ENCODE assay signal across 19 cellular contexts in genomic region chr11:112558691-112559090, GRCh38.
"Had no signal": no experiment of that assay in that cellular context is flagged by ENCODE, and none has a peak within 500 bp of the region (broad histone marks: within the 10 kb centered on the region; RNA-seq: fewer than 3 reads in every experiment).

No MANE protein-coding gene starts in this region.

- H3K27ac ChIP-seq: epithelial cell of prostate, hepatocyte, left ventricle myocardium inferior, parathyroid adenoma, thyroid gland, uterus had no signal

- H3K27me3 ChIP-seq: hepatocyte, thyroid gland, uterus had no signal

- H3K4me1 ChIP-seq: parathyroid adenoma, thyroid gland, uterus had no signal

- H3K4me3 ChIP-seq: hepatocyte, left ventricle myocardium inferior, mucosa of descending colon, thyroid gland, uterus had no signal

- DNase-seq: activated CD4-positive, alpha-beta memory T cell treated with anti-CD3 and anti-CD28 coated beads for 36 hours; activated CD4-positive, alpha-beta T cell treated with anti-CD3 and anti-CD28 coated beads for 36 hours; activated CD8-positive, alpha-beta memory T cell treated with anti-CD3 and anti-CD28 coated beads, Interleukin-2, amount 10 ng/mL, durations not matched to agents 7 days and 5 days; activated naive CD4-positive, alpha-beta T cell treated with anti-CD3 and anti-CD28 coated beads, Interleukin-2, amount 10 ng/mL, durations not matched to agents 7 days and 5 days; activated T-cell treated with anti-CD3 and anti-CD28 coated beads, Interleukin-2, amount 50 U/mL, for 1 hour; cerebellar nuclear complex; dermis blood vessel endothelial cell; effector memory CD8-positive, alpha-beta T cell; left ventricle myocardium inferior; mucosa of descending colon; naive thymus-derived CD4-positive, alpha-beta T cell; stimulated activated CD4-positive, alpha-beta T cell treated with anti-CD3 and anti-CD28 coated beads, Interleukin-2, amount 100 ng/mL, for 48 hours; stimulated activated naive B cell treated with anti-CD40 and anti-IgM and Interleukin-4, amounts not matched to agents 10 μg/mL and 1 μg/mL and 100 μg/mL, for 72 hours; T-helper 2 cell; thyroid gland; uterus had no signal

- H3K9me3 ChIP-seq: left ventricle myocardium inferior, mucosa of descending colon, thyroid gland, uterus had no signal

- H3K36me3 ChIP-seq: left ventricle myocardium inferior, thyroid gland, uterus had no signal

- ATAC-seq: activated CD4-positive, alpha-beta T cell treated with anti-CD3 and anti-CD28 coated beads for 36 hours; activated CD8-positive, alpha-beta memory T cell treated with anti-CD3 and anti-CD28 coated beads, Interleukin-2, amount 10 ng/mL, durations not matched to agents 7 days and 5 days; effector memory CD8-positive, alpha-beta T cell; mucosa of descending colon; naive thymus-derived CD4-positive, alpha-beta T cell; stimulated activated naive B cell treated with anti-CD40 and anti-IgM and Interleukin-4, amounts not matched to agents 10 μg/mL and 1 μg/mL and 100 μg/mL, for 72 hours had no signal
